8 cellular contexts compared by ENCODE assay signal in the genomic region with DNA sequence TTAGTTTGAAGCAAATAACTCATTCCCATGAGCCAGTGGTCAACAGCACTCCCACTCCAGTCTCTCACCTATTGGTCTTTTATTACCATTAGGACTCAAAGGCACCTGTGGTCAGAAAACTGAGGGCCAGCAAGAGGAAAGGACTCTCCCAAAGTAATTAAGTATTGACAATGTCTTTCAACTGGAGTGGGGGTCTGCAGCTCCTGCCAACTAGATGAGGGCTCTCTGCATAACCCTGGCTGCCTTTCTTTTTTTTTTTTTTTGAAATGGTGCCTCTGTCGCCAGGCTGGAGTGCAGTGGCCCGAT. TPM values are rescaled to one million over a fixed set of nuclear protein-coding genes. Genes with fewer than 3 reads are reported as not detected.
DNase-seq lines count a peak whose midpoint lies in the region; ATAC-seq and TF ChIP-seq lines count a peak whose summit lies in the region.

No MANE protein-coding gene starts in this region.

- H3K27me3 Mint-ChIP-seq in stimulated activated memory B cell treated with anti-CD40 and anti-IgM and Interleukin-4, amounts not matched to agents 10 μg/mL and 1 μg/mL and 100 μg/mL, for 72 hours, result no peaks in the 10 kb centered on the region

- H3K27ac ChIP-seq in WERI-Rb-1 (peak overlapping the region; percentile 89), right cardiac atrium (ENCODE audit: low read length) (peak overlapping the region; percentile 63)

- peaks cover 62% of the 10 kb centered on the region for H3K4me1 Mint-ChIP-seq in stimulated activated memory B cell treated with anti-CD40 and anti-IgM and Interleukin-4, amounts not matched to agents 10 μg/mL and 1 μg/mL and 100 μg/mL, for 72 hours

- peak overlapping the region; percentile 98 for H3K4me3 Mint-ChIP-seq in stimulated activated memory B cell treated with anti-CD40 and anti-IgM and Interleukin-4, amounts not matched to agents 10 μg/mL and 1 μg/mL and 100 μg/mL, for 72 hours

- H3K9me3 Mint-ChIP-seq in stimulated activated memory B cell treated with anti-CD40 and anti-IgM and Interleukin-4, amounts not matched to agents 10 μg/mL and 1 μg/mL and 100 μg/mL, for 72 hours, result no peaks in the 10 kb centered on the region

- H3K36me3 ChIP-seq in WERI-Rb-1, result peaks cover 17% of the 10 kb centered on the region

- TF ChIP-seq CTCF in WERI-Rb-1 (IDR thresholded peaks at IDR 0.05; ENCODE audit: low read depth, low read length), result no peak

- no peak for ATAC-seq in right cardiac atrium
- ATAC-seq in stimulated activated memory B cell treated with anti-CD40 and anti-IgM and Interleukin-4, amounts not matched to agents 10 μg/mL and 1 μg/mL and 100 μg/mL, for 72 hours, result no peak
- ATAC-seq in HG02884 (IDR thresholded peaks at IDR 0.05; ENCODE audit: unreplicated experiment), result no peak

- H3K4me1 ChIP-seq in right cardiac atrium (ENCODE audit: control insufficient read depth, insufficient read depth, low read length), result peaks cover 6% of the 10 kb centered on the region

- DNase-seq in NCI-H2029 treated with DMSO at 0.1 percent for 48 hours (lab: John Stamatoyannopoulos, UW) (peak; percentile 57), NCI-H2029 (lab: John Stamatoyannopoulos, UW) (no peak), WERI-Rb-1 (no peak), right cardiac atrium (no peak), amygdala (lab: John Stamatoyannopoulos, UW) (no peak), T-helper 9 cell (no peak)

- H3K36me3 Mint-ChIP-seq in stimulated activated memory B cell treated with anti-CD40 and anti-IgM and Interleukin-4, amounts not matched to agents 10 μg/mL and 1 μg/mL and 100 μg/mL, for 72 hours, result peaks cover 8% of the 10 kb centered on the region

- H3K27ac Mint-ChIP-seq in stimulated activated memory B cell treated with anti-CD40 and anti-IgM and Interleukin-4, amounts not matched to agents 10 μg/mL and 1 μg/mL and 100 μg/mL, for 72 hours, result peak overlapping the region; percentile 99

- H3K27me3 ChIP-seq in WERI-Rb-1 (ENCODE audit: insufficient read depth, low read depth, severe bottlenecking) (no peaks in the 10 kb centered on the region), right cardiac atrium (ENCODE audit: control insufficient read depth, insufficient read depth) (no peaks in the 10 kb centered on the region)

- WGBS in right cardiac atrium, result 98% methylated on average over 2 of the region's 2 CpGs

- intact Hi-C loops in right cardiac atrium (cut with DNase I), result no loop called here

- H3K9me3 ChIP-seq in WERI-Rb-1 (ENCODE audit: severe bottlenecking) (peaks cover 3% of the 10 kb centered on the region), right cardiac atrium (ENCODE audit: control insufficient read depth, low read length) (no peaks in the 10 kb centered on the region)

- peak overlapping the region; percentile 18; the same call in 1 of the 2 replicates for H3K4me3 ChIP-seq in WERI-Rb-1 (ENCODE audit: low read depth, low read length)
- H3K4me3 ChIP-seq in right cardiac atrium (ENCODE audit: low read length), result peak overlapping the region; percentile 40

RNA-seq across cellular contexts. Expression of a gene that starts 0.6 kb away (rescaled TPM):
- total RNA-seq in right cardiac atrium, result 10 to 100 TPM; 45.2 to 63.6 (median 48.3) TPM
- 28.0 TPM for polyA plus RNA-seq in right cardiac atrium
